In genomic region chr11:1572200-1573076, GRCh38 we compare ENCODE assay signal across 1 cellular context.
TF ChIP-seq lines count a peak whose summit lies in the region.

A gene with protein sequence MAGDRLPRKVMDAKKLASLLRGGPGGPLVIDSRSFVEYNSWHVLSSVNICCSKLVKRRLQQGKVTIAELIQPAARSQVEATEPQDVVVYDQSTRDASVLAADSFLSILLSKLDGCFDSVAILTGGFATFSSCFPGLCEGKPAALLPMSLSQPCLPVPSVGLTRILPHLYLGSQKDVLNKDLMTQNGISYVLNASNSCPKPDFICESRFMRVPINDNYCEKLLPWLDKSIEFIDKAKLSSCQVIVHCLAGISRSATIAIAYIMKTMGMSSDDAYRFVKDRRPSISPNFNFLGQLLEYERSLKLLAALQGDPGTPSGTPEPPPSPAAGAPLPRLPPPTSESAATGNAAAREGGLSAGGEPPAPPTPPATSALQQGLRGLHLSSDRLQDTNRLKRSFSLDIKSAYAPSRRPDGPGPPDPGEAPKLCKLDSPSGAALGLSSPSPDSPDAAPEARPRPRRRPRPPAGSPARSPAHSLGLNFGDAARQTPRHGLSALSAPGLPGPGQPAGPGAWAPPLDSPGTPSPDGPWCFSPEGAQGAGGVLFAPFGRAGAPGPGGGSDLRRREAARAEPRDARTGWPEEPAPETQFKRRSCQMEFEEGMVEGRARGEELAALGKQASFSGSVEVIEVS (minus strand): TSS chr11:1572271. CDS start chr11:1565826, 6,445 bp downstream.

TF ChIP-seq in HepG2, 621 proteins besides CTCF, POLR2A, EP300 and RAD21 (continued from another document and continues in another):
- TF ChIP-seq ETS1 (CRISPR knock-in tag; IDR thresholded peaks at IDR 0.05) (no peak), DNMT1 (CRISPR knock-in tag; IDR thresholded peaks at IDR 0.05) (no peak), MIXL1 (CRISPR knock-in tag; IDR thresholded peaks at IDR 0.05) (no peak), SRSF4 (IDR thresholded peaks at IDR 0.05; ENCODE audit: low read depth, low read length, poor library complexity, severe bottlenecking) (no peak), HDAC1 (CRISPR knock-in tag; IDR thresholded peaks at IDR 0.05) (peak; percentile 67), MAFF (IDR thresholded peaks at IDR 0.05; ENCODE audit: low read depth, low read length) (no peak), ZNF724P (CRISPR knock-in tag; IDR thresholded peaks at IDR 0.05; ENCODE audit: borderline replicate concordance) (no peak), TRAFD1 (CRISPR knock-in tag; IDR thresholded peaks at IDR 0.05; ENCODE audit: borderline replicate concordance) (no peak), MTERF4 (CRISPR knock-in tag; IDR thresholded peaks at IDR 0.05) (0 out of 2 replicates have a peak, but pooled peaks have one; percentile 55), ZNF136 (CRISPR knock-in tag; IDR thresholded peaks at IDR 0.05; ENCODE audit: low read depth) (no peak), ZSCAN29 (CRISPR knock-in tag; conservative IDR thresholded peaks at IDR 0.05) (no peak), TBL1XR1 (IDR thresholded peaks at IDR 0.05; ENCODE audit: borderline replicate concordance, low read length, partially characterized antibody) (no peak), ZNF891 (CRISPR knock-in tag; IDR thresholded peaks at IDR 0.05) (no peak), ATF2 (CRISPR knock-in tag; IDR thresholded peaks at IDR 0.05) (peak; percentile 99), ZNF207 (IDR thresholded peaks at IDR 0.05; ENCODE audit: borderline replicate concordance) (no peak), U2AF2 (IDR thresholded peaks at IDR 0.05; ENCODE audit: low read depth, low read length) (no peak), NR2F2 (IDR thresholded peaks at IDR 0.05; ENCODE audit: borderline replicate concordance, low read depth) (no peak), PTBP1 (IDR thresholded peaks at IDR 0.05; ENCODE audit: low read depth, low read length, poor library complexity, severe bottlenecking) (peak; percentile 88), KAT7 (CRISPR knock-in tag; IDR thresholded peaks at IDR 0.05; ENCODE audit: borderline replicate concordance) (no peak), ESRRA (CRISPR knock-in tag; IDR thresholded peaks at IDR 0.05; ENCODE audit: low read depth) (no peak), TGIF2 (CRISPR knock-in tag; IDR thresholded peaks at IDR 0.05) (no peak), ZNF253 (CRISPR knock-in tag; IDR thresholded peaks at IDR 0.05; ENCODE audit: borderline replicate concordance) (no peak), RCOR2 (CRISPR knock-in tag; IDR thresholded peaks at IDR 0.05) (no peak), ZNF3 (CRISPR knock-in tag; IDR thresholded peaks at IDR 0.05) (no peak), CBX2 (IDR thresholded peaks at IDR 0.05; ENCODE audit: low read depth, low read length) (no peak), CBX2 (CRISPR knock-in tag; IDR thresholded peaks at IDR 0.05; ENCODE audit: low read depth) (no peak), KDM2A (CRISPR knock-in tag; IDR thresholded peaks at IDR 0.05; ENCODE audit: borderline replicate concordance, low read depth) (peak; percentile 45; the same call in 1 of the 2 replicates), CHCHD3 (CRISPR knock-in tag; IDR thresholded peaks at IDR 0.05) (no peak), ZNF883 (CRISPR knock-in tag; IDR thresholded peaks at IDR 0.05; ENCODE audit: not compliant biosample characterization) (no peak), ZNF674 (CRISPR knock-in tag; IDR thresholded peaks at IDR 0.05; ENCODE audit: low read depth) (no peak), ZEB1 (IDR thresholded peaks at IDR 0.05; ENCODE audit: insufficient replicate concordance, low read depth) (no peak), SMC3 (IDR thresholded peaks at IDR 0.05; ENCODE audit: low read length) (no peak), ZNF557 (CRISPR knock-in tag; IDR thresholded peaks at IDR 0.05) (no peak), MTF2 (CRISPR knock-in tag; IDR thresholded peaks at IDR 0.05; ENCODE audit: borderline replicate concordance) (no peak), ZFP36 (IDR thresholded peaks at IDR 0.05; ENCODE audit: borderline replicate concordance, low read depth, low read length, partially characterized antibody) (peak; percentile 53), RNF2 (conservative IDR thresholded peaks at IDR 0.05; ENCODE audit: low read depth) (no peak), ZNF138 (CRISPR knock-in tag; IDR thresholded peaks at IDR 0.05; ENCODE audit: low read depth) (no peak), ZKSCAN5 (CRISPR knock-in tag; IDR thresholded peaks at IDR 0.05) (no peak), ZKSCAN1 (IDR thresholded peaks at IDR 0.05; ENCODE audit: low read length) (no peak), GATAD1 (CRISPR knock-in tag; IDR thresholded peaks at IDR 0.05) (no peak), TEF (CRISPR knock-in tag; IDR thresholded peaks at IDR 0.05) (no peak), BRD4 (CRISPR knock-in tag; IDR thresholded peaks at IDR 0.05) (no peak), CENPBD1 (CRISPR knock-in tag; IDR thresholded peaks at IDR 0.05; ENCODE audit: borderline replicate concordance, low read depth) (no peak), ZNF781 (CRISPR knock-in tag; IDR thresholded peaks at IDR 0.05; ENCODE audit: borderline replicate concordance, not compliant biosample characterization) (no peak)
- TF ChIP-seq, protein P1, sequence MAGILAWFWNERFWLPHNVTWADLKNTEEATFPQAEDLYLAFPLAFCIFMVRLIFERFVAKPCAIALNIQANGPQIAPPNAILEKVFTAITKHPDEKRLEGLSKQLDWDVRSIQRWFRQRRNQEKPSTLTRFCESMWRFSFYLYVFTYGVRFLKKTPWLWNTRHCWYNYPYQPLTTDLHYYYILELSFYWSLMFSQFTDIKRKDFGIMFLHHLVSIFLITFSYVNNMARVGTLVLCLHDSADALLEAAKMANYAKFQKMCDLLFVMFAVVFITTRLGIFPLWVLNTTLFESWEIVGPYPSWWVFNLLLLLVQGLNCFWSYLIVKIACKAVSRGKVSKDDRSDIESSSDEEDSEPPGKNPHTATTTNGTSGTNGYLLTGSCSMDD (CRISPR knock-in tag; IDR thresholded peaks at IDR 0.05): no peak
- TF ChIP-seq, protein P2, sequence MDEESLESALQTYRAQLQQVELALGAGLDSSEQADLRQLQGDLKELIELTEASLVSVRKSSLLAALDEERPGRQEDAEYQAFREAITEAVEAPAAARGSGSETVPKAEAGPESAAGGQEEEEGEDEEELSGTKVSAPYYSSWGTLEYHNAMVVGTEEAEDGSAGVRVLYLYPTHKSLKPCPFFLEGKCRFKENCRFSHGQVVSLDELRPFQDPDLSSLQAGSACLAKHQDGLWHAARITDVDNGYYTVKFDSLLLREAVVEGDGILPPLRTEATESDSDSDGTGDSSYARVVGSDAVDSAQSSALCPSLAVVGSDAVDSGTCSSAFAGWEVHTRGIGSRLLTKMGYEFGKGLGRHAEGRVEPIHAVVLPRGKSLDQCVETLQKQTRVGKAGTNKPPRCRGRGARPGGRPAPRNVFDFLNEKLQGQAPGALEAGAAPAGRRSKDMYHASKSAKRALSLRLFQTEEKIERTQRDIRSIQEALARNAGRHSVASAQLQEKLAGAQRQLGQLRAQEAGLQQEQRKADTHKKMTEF (CRISPR knock-in tag; IDR thresholded peaks at IDR 0.05): peak; percentile 38; the same call in 1 of the 2 replicates
- TF ChIP-seq, protein P3, sequence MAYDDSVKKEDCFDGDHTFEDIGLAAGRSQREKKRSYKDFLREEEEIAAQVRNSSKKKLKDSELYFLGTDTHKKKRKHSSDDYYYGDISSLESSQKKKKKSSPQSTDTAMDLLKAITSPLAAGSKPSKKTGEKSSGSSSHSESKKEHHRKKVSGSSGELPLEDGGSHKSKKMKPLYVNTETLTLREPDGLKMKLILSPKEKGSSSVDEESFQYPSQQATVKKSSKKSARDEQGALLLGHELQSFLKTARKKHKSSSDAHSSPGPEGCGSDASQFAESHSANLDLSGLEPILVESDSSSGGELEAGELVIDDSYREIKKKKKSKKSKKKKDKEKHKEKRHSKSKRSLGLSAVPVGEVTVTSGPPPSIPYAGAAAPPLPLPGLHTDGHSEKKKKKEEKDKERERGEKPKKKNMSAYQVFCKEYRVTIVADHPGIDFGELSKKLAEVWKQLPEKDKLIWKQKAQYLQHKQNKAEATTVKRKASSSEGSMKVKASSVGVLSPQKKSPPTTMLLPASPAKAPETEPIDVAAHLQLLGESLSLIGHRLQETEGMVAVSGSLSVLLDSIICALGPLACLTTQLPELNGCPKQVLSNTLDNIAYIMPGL (CRISPR knock-in tag; IDR thresholded peaks at IDR 0.05; ENCODE audit: borderline replicate concordance in 1 of 2, low read depth in 1 of 2): 0 out of 4 replicates have a peak, but pooled peaks of 1 of the 2 experiments have one; percentile 38
- TF ChIP-seq, protein P4, sequence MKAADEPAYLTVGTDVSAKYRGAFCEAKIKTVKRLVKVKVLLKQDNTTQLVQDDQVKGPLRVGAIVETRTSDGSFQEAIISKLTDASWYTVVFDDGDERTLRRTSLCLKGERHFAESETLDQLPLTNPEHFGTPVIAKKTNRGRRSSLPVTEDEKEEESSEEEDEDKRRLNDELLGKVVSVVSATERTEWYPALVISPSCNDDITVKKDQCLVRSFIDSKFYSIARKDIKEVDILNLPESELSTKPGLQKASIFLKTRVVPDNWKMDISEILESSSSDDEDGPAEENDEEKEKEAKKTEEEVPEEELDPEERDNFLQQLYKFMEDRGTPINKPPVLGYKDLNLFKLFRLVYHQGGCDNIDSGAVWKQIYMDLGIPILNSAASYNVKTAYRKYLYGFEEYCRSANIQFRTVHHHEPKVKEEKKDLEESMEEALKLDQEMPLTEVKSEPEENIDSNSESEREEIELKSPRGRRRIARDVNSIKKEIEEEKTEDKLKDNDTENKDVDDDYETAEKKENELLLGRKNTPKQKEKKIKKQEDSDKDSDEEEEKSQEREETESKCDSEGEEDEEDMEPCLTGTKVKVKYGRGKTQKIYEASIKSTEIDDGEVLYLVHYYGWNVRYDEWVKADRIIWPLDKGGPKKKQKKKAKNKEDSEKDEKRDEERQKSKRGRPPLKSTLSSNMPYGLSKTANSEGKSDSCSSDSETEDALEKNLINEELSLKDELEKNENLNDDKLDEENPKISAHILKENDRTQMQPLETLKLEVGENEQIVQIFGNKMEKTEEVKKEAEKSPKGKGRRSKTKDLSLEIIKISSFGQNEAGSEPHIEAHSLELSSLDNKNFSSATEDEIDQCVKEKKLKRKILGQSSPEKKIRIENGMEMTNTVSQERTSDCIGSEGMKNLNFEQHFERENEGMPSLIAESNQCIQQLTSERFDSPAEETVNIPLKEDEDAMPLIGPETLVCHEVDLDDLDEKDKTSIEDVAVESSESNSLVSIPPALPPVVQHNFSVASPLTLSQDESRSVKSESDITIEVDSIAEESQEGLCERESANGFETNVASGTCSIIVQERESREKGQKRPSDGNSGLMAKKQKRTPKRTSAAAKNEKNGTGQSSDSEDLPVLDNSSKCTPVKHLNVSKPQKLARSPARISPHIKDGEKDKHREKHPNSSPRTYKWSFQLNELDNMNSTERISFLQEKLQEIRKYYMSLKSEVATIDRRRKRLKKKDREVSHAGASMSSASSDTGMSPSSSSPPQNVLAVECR (CRISPR knock-in tag; IDR thresholded peaks at IDR 0.05; ENCODE audit: borderline replicate concordance): peak; percentile 42; the same call in 1 of the 2 replicates
